ENCODE assay signal across 28 cellular contexts in genomic region chr7:107228291-107228690, GRCh38.
"Had no signal": no experiment of that assay in that cellular context is flagged by ENCODE, and none has a peak within 500 bp of the region (broad histone marks: within the 10 kb centered on the region; RNA-seq: fewer than 3 reads in every experiment).

No MANE protein-coding gene starts in this region.

- H3K9me3 ChIP-seq: breast epithelium, esophagus muscularis mucosa, ovary, uterus had no signal

- H3K4me1 Mint-ChIP-seq: activated CD4-positive, alpha-beta T cell treated with anti-CD3 and anti-CD28 coated beads, Interleukin-2, amount 10 ng/mL, durations not matched to agents 7 days and 5 days; activated T-helper 17 cell treated with anti-CD3 and anti-CD28 coated beads, Interleukin-2, amount 50 U/mL, for 72 hours; naive B cell had no signal

- H3K4me1 ChIP-seq: breast epithelium, uterus had no signal

- H3K27ac ChIP-seq: breast epithelium, esophagus muscularis mucosa, ovary, right lobe of liver, skin epidermis, WERI-Rb-1 had no signal

- H3K9me3 Mint-ChIP-seq: activated CD4-positive, alpha-beta T cell treated with anti-CD3 and anti-CD28 coated beads, Interleukin-2, amount 10 ng/mL, durations not matched to agents 7 days and 5 days; activated CD8-positive, alpha-beta T cell treated with anti-CD3 and anti-CD28 coated beads for 36 hours; activated naive CD4-positive, alpha-beta T cell treated with anti-CD3 and anti-CD28 coated beads, Interleukin-2, amount 50 U/mL, for 72 hours; activated T-cell treated with anti-CD3 and anti-CD28 coated beads, Interleukin-2, amount 50 U/mL, for 4 hours; activated T-helper 17 cell treated with anti-CD3 and anti-CD28 coated beads, Interleukin-2, amount 50 U/mL, for 72 hours; naive B cell; nephron progenitor cell; T-helper 2 cell treated with Interferon-gamma antibody and Interleukin-4, amounts not matched to agents 5 μg/mL and 100 μg/mL, for 36 hours; type B pancreatic cell had no signal

- H3K36me3 Mint-ChIP-seq: activated naive CD4-positive, alpha-beta T cell treated with anti-CD3 and anti-CD28 coated beads, Interleukin-2, amount 50 U/mL, for 72 hours had no signal

- DNase-seq: activated CD4-positive, alpha-beta T cell treated with anti-CD3 and anti-CD28 coated beads, Interleukin-2, amount 10 ng/mL, durations not matched to agents 7 days and 5 days; activated CD4-positive, CD25-positive, alpha-beta regulatory T cell treated with anti-CD3 and anti-CD28 coated beads, Interleukin-2, amount 50 U/mL, for 72 hours; activated CD8-positive, alpha-beta T cell treated with anti-CD3 and anti-CD28 coated beads for 36 hours; activated T-cell treated with anti-CD3 and anti-CD28 coated beads, Interleukin-2, amount 50 U/mL, for 4 hours; dermis blood vessel endothelial cell; effector CD4-positive, alpha-beta T cell; head of caudate nucleus; hippocampal formation; left cardiac atrium; left ventricle myocardium superior; naive B cell; nephron progenitor cell; ovary; right lobe of liver; stimulated activated CD4-positive, alpha-beta T cell treated with anti-CD3 and anti-CD28 coated beads, Interleukin-12 subunit alpha, Interleukin-12 subunit beta, amount 100 ng/mL, for 4 hours; stimulated activated CD4-positive, alpha-beta T cell treated with anti-CD3 and anti-CD28 coated beads, Interleukin-4, amount 100 ng/mL, for 1 hour; stimulated activated naive CD8-positive, alpha-beta T cell treated with anti-CD3 and anti-CD28 coated beads, Interleukin-15, Interleukin-2, amounts not matched to agents 100 U/mL and 50 U/mL, for 24 hours; T-helper 1 cell; uterus; WERI-Rb-1 had no signal

- H3K4me3 Mint-ChIP-seq: activated CD4-positive, alpha-beta T cell treated with anti-CD3 and anti-CD28 coated beads, Interleukin-2, amount 10 ng/mL, durations not matched to agents 7 days and 5 days; activated CD8-positive, alpha-beta T cell treated with anti-CD3 and anti-CD28 coated beads for 36 hours; activated T-cell treated with anti-CD3 and anti-CD28 coated beads, Interleukin-2, amount 50 U/mL, for 4 hours; activated T-helper 17 cell treated with anti-CD3 and anti-CD28 coated beads, Interleukin-2, amount 50 U/mL, for 72 hours; naive B cell; nephron progenitor cell; T-helper 2 cell treated with Interferon-gamma antibody and Interleukin-4, amounts not matched to agents 5 μg/mL and 100 μg/mL, for 36 hours; type B pancreatic cell had no signal

- H3K27me3 Mint-ChIP-seq: activated CD4-positive, alpha-beta T cell treated with anti-CD3 and anti-CD28 coated beads, Interleukin-2, amount 10 ng/mL, durations not matched to agents 7 days and 5 days; activated CD8-positive, alpha-beta T cell treated with anti-CD3 and anti-CD28 coated beads for 36 hours; activated T-helper 17 cell treated with anti-CD3 and anti-CD28 coated beads, Interleukin-2, amount 50 U/mL, for 72 hours; naive B cell; progenitor cell of endocrine pancreas; type B pancreatic cell had no signal

- H3K27ac Mint-ChIP-seq: activated CD8-positive, alpha-beta T cell treated with anti-CD3 and anti-CD28 coated beads for 36 hours; activated naive CD4-positive, alpha-beta T cell treated with anti-CD3 and anti-CD28 coated beads, Interleukin-2, amount 50 U/mL, for 72 hours; activated T-helper 17 cell treated with anti-CD3 and anti-CD28 coated beads, Interleukin-2, amount 50 U/mL, for 72 hours; nephron progenitor cell; T-helper 2 cell treated with Interferon-gamma antibody and Interleukin-4, amounts not matched to agents 5 μg/mL and 100 μg/mL, for 36 hours; type B pancreatic cell had no signal

- H3K4me3 ChIP-seq: breast epithelium, esophagus muscularis mucosa, ovary, right lobe of liver, skin epidermis, uterus had no signal

- ATAC-seq: activated CD8-positive, alpha-beta T cell treated with anti-CD3 and anti-CD28 coated beads for 36 hours; activated naive CD4-positive, alpha-beta T cell treated with anti-CD3 and anti-CD28 coated beads, Interleukin-2, amount 50 U/mL, for 72 hours; activated T-cell treated with anti-CD3 and anti-CD28 coated beads, Interleukin-2, amount 50 U/mL, for 4 hours; activated T-helper 17 cell treated with anti-CD3 and anti-CD28 coated beads, Interleukin-2, amount 50 U/mL, for 72 hours; left cardiac atrium; left ventricle myocardium superior; right lobe of liver; stimulated activated naive CD8-positive, alpha-beta T cell treated with anti-CD3 and anti-CD28 coated beads, Interleukin-15, Interleukin-2, amounts not matched to agents 100 U/mL and 50 U/mL, for 24 hours had no signal

- H3K36me3 ChIP-seq: breast epithelium, ovary, right lobe of liver, uterus, WERI-Rb-1 had no signal

- H3K27me3 ChIP-seq: breast epithelium, esophagus muscularis mucosa, ovary, right lobe of liver, uterus had no signal
